1 cellular context compared by ENCODE assay signal in genomic region chr12:110199360-110200123, GRCh38.
A peak's percentile ranks its signal among the peaks of the same experiment; 100 is the strongest.
TF ChIP-seq lines count a peak whose summit lies in the region.

No MANE protein-coding gene starts in this region.

TF ChIP-seq in SK-N-SH, 30 proteins besides CTCF, POLR2A, EP300 and RAD21 (continued from another document):
- TF ChIP-seq IRF3 (IDR thresholded peaks at IDR 0.05; ENCODE audit: low read depth, low read length) (no peak), SIN3A (IDR thresholded peaks at IDR 0.05; ENCODE audit: borderline replicate concordance, low read depth, low read length) (no peak), ZBTB33 (IDR thresholded peaks at IDR 0.05; ENCODE audit: borderline replicate concordance, low read depth) (no peak), YY1 (IDR thresholded peaks at IDR 0.05; ENCODE audit: low read depth) (no peak), SMC3 (IDR thresholded peaks at IDR 0.05; ENCODE audit: low read depth, low read length) (no peak), FOXJ3 (CRISPR knock-in tag; IDR thresholded peaks at IDR 0.05) (no peak), USF1 (IDR thresholded peaks at IDR 0.05; ENCODE audit: borderline replicate concordance, low read depth) (no peak), RXRA (IDR thresholded peaks at IDR 0.05; ENCODE audit: borderline replicate concordance, low read depth) (peak; percentile 89), GABPA (IDR thresholded peaks at IDR 0.05; ENCODE audit: low read depth) (no peak), NFIC (IDR thresholded peaks at IDR 0.05; ENCODE audit: borderline replicate concordance) (no peak), MAX (IDR thresholded peaks at IDR 0.05; ENCODE audit: low read depth) (no peak), FOSL2 (IDR thresholded peaks at IDR 0.05; ENCODE audit: borderline replicate concordance, low read depth) (peak; percentile 27; the same call in 1 of the 2 replicates), ELF1 (IDR thresholded peaks at IDR 0.05) (no peak)
